8 cellular contexts compared by ENCODE assay signal in genomic region chr4:7802093-7802726, GRCh38.
A peak's percentile ranks its signal among the peaks of the same experiment; 100 is the strongest.
DNase-seq lines count a peak whose midpoint lies in the region; ATAC-seq and TF ChIP-seq lines count a peak whose summit lies in the region.

No MANE protein-coding gene starts in this region.

- in situ Hi-C loops in KBM-7 (cut with MboI; ENCODE audit: low pct_unique_long_range_greater_than_20kb, low sequenced_read_pairs): no loop called here

- H2AFZ ChIP-seq in DND-41 (ENCODE audit: low read depth, low read length): no peak overlapping the region

- no peak overlapping the region for H3K4me3 ChIP-seq in DND-41 (ENCODE audit: low read depth in 1 of 2, low read length in 2 of 2)
- H3K4me3 ChIP-seq in foreskin fibroblast (ENCODE audit: low read depth in 1 of 2, low read length in 2 of 2): no peak overlapping the region
- H3K4me3 ChIP-seq in tibial artery: no peak overlapping the region

- peak; percentile 92 for TF ChIP-seq CTCF in DND-41 (IDR thresholded peaks at IDR 0.05; ENCODE audit: borderline replicate concordance, extremely low read depth, low read length, poor library complexity, severe bottlenecking)
- TF ChIP-seq CTCF in foreskin fibroblast (IDR thresholded peaks at IDR 0.05; ENCODE audit: low read depth, low read length): peak; percentile 83
- peak in 2 of 3 donors; percentile 47 to 56 for TF ChIP-seq CTCF in omental fat pad (IDR thresholded peaks at IDR 0.05)
- peak; percentile 90 to 91 for TF ChIP-seq CTCF in tibial artery (IDR thresholded peaks at IDR 0.05)

- peak; percentile 76 for DNase-seq in DND-41
- peak; percentile 82 for DNase-seq in KBM-7
- peak; percentile 2 for DNase-seq in SHP77 treated with DMSO at 0.1 percent for 48 hours (lab: John Stamatoyannopoulos, UW)
- DNase-seq in activated T-helper 9 cell treated with anti-CD3 and anti-CD28 coated beads, Interleukin-2, amount 50 U/mL, for 16 hours (ENCODE audit: low read depth): peak; percentile 64
- DNase-seq in foreskin fibroblast: peak; percentile 76 to 92
- DNase-seq in omental fat pad (ENCODE audit: low spot score): peak; percentile 73
- peak; percentile 82 to 86 for DNase-seq in tibial artery

- H4K20me1 ChIP-seq in DND-41 (ENCODE audit: insufficient read depth, low read length): 0 out of 2 replicates have a peak, but pooled peaks cover 3% of the 10 kb centered on the region

- H3K36me3 ChIP-seq in DND-41 (ENCODE audit: insufficient read depth, low read length) (no peaks in the 10 kb centered on the region), tibial artery (peaks cover 15 to 40% (median 26%) of the 10 kb centered on the region in 3 donors)

- H3K27ac ChIP-seq in DND-41 (ENCODE audit: low read length): no peak overlapping the region
- no peak overlapping the region for H3K27ac ChIP-seq in tibial artery

- H3K79me2 ChIP-seq in DND-41 (ENCODE audit: insufficient read depth, low read length): no peaks in the 10 kb centered on the region

- intact Hi-C loops in tibial artery (cut with DNase I; ENCODE audit: low total_unique reads): loop anchor here (2.0 to 10.0 kb wide), 3 partner anchors 37 to 133 kb away; partner anchors contain the start of gene AFAP1

- H3K9me3 ChIP-seq in DND-41 (ENCODE audit: insufficient read depth, low read length, severe bottlenecking) (no peaks in the 10 kb centered on the region), tibial artery (no peaks in the 10 kb centered on the region)

- H3K4me2 ChIP-seq in DND-41 (ENCODE audit: insufficient read depth, low read length): no peak overlapping the region

- H3K4me1 ChIP-seq in DND-41 (ENCODE audit: insufficient read depth, low read length) (no peaks in the 10 kb centered on the region), tibial artery (peaks cover 0 to 45% (median 39%) of the 10 kb centered on the region in 4 donors)

- ATAC-seq in DND-41 (ENCODE audit: insufficient read depth, low read depth): peak; percentile 95
- ATAC-seq in GM21528 (IDR thresholded peaks at IDR 0.05; ENCODE audit: low FRiP score, unreplicated experiment): peak; percentile 86
- ATAC-seq in omental fat pad (ENCODE audit: low FRiP score): peak; percentile 73

- no peak overlapping the region for H3K9ac ChIP-seq in DND-41 (ENCODE audit: low read depth, low read length)

- H3K27me3 ChIP-seq in DND-41 (ENCODE audit: insufficient read depth, low read length, poor library complexity) (peaks cover 23% of the 10 kb centered on the region), tibial artery (no peaks in the 10 kb centered on the region)

Comparison
In these comparisons a context has a peak if more than half of its experiments do, and no peak if none do; other contexts are left out.
1. DNase-seq: peak in every context shown above with its lines; median percentile 84 in foreskin fibroblast; 84 in tibial artery; 82 in KBM-7; 76 in DND-41; 73 in omental fat pad; 64 in activated T-helper 9 cell treated with anti-CD3 and anti-CD28 coated beads, Interleukin-2, amount 50 U/mL, for 16 hours; 2 in SHP77 treated with DMSO at 0.1 percent for 48 hours.